Comparison of ENCODE assay signal across 19 cellular contexts in genomic region chr7:304574-305409, GRCh38. TPM values are rescaled to one million over a fixed set of nuclear protein-coding genes. Genes with fewer than 3 reads are reported as not detected.
"Had no signal": no experiment of that assay in that cellular context is flagged by ENCODE, and none has a peak within 500 bp of the region (broad histone marks: within the 10 kb centered on the region; RNA-seq: fewer than 3 reads in every experiment).

No MANE protein-coding gene starts in this region.

- ATAC-seq: activated CD4-positive, CD25-positive, alpha-beta regulatory T cell treated with anti-CD3 and anti-CD28 coated beads, Interleukin-2, amount 50 U/mL, for 24 hours; activated CD8-positive, alpha-beta memory T cell treated with anti-CD3 and anti-CD28 coated beads, Interleukin-2, amount 10 ng/mL, durations not matched to agents 7 days and 5 days; body of pancreas had no signal

- H3K27me3 ChIP-seq: body of pancreas, neutrophil had no signal

- FAIRE-seq: islet of Langerhans had no signal

- H3K4me3 Mint-ChIP-seq: activated CD4-positive, alpha-beta memory T cell treated with anti-CD3 and anti-CD28 coated beads for 36 hours; activated CD8-positive, alpha-beta memory T cell treated with anti-CD3 and anti-CD28 coated beads, Interleukin-2, amount 10 ng/mL, durations not matched to agents 7 days and 5 days; activated naive CD4-positive, alpha-beta T cell treated with anti-CD3 and anti-CD28 coated beads, Interleukin-2, amount 50 U/mL, for 24 hours; activated T-cell treated with anti-CD3 and anti-CD28 coated beads, Interleukin-2, amount 50 U/mL, for 24 hours; central memory CD8-positive, alpha-beta T cell had no signal

- H3K27ac ChIP-seq: body of pancreas, coronary artery, esophagus muscularis mucosa, neutrophil, tibial artery had no signal

- H3K36me3 Mint-ChIP-seq: activated CD4-positive, alpha-beta memory T cell treated with anti-CD3 and anti-CD28 coated beads for 36 hours; activated CD8-positive, alpha-beta memory T cell treated with anti-CD3 and anti-CD28 coated beads, Interleukin-2, amount 10 ng/mL, durations not matched to agents 7 days and 5 days; activated naive CD4-positive, alpha-beta T cell treated with anti-CD3 and anti-CD28 coated beads, Interleukin-2, amount 50 U/mL, for 24 hours had no signal

- H3K4me3 ChIP-seq: body of pancreas, coronary artery, esophagus muscularis mucosa, tibial artery had no signal

- H3K4me1 ChIP-seq: body of pancreas, esophagus muscularis mucosa, tibial artery had no signal

- H3K27ac Mint-ChIP-seq: activated CD4-positive, alpha-beta memory T cell treated with anti-CD3 and anti-CD28 coated beads for 36 hours; activated CD8-positive, alpha-beta memory T cell treated with anti-CD3 and anti-CD28 coated beads, Interleukin-2, amount 10 ng/mL, durations not matched to agents 7 days and 5 days; activated naive CD4-positive, alpha-beta T cell treated with anti-CD3 and anti-CD28 coated beads, Interleukin-2, amount 50 U/mL, for 24 hours; activated T-cell treated with anti-CD3 and anti-CD28 coated beads, Interleukin-2, amount 50 U/mL, for 24 hours had no signal

- H3K36me3 ChIP-seq: esophagus muscularis mucosa, neutrophil, tibial artery had no signal

- H3K4me1 Mint-ChIP-seq: activated CD8-positive, alpha-beta memory T cell treated with anti-CD3 and anti-CD28 coated beads, Interleukin-2, amount 10 ng/mL, durations not matched to agents 7 days and 5 days; activated naive CD4-positive, alpha-beta T cell treated with anti-CD3 and anti-CD28 coated beads, Interleukin-2, amount 50 U/mL, for 24 hours; central memory CD8-positive, alpha-beta T cell had no signal

- H3K9me3 ChIP-seq: body of pancreas, neutrophil had no signal

- DNase-seq: activated CD4-positive, alpha-beta memory T cell treated with anti-CD3 and anti-CD28 coated beads for 36 hours; activated CD8-positive, alpha-beta memory T cell treated with anti-CD3 and anti-CD28 coated beads, Interleukin-2, amount 10 ng/mL, durations not matched to agents 7 days and 5 days; activated T-cell treated with anti-CD3 and anti-CD28 coated beads, Interleukin-2, amount 50 U/mL, for 24 hours; body of pancreas; mammary epithelial cell; retina; stimulated activated CD4-positive, alpha-beta T cell treated with anti-CD3 and anti-CD28 coated beads, Interleukin-15, amount 100 ng/mL, for 24 hours; stimulated activated CD4-positive, alpha-beta T cell treated with anti-CD3 and anti-CD28 coated beads, Interleukin-4, amount 100 ng/mL, for 1 hour; stimulated activated naive CD4-positive, alpha-beta T cell had no signal

- H3K27me3 Mint-ChIP-seq: activated CD8-positive, alpha-beta memory T cell treated with anti-CD3 and anti-CD28 coated beads, Interleukin-2, amount 10 ng/mL, durations not matched to agents 7 days and 5 days had no signal

- H3K9me3 Mint-ChIP-seq: central memory CD8-positive, alpha-beta T cell had no signal

RNA-seq across cellular contexts. Expression of gene FOXL3, which starts 14.8 kb away (rescaled TPM):
- total RNA-seq: activated CD4-positive, alpha-beta memory T cell treated with anti-CD3 and anti-CD28 coated beads for 36 hours; activated CD8-positive, alpha-beta memory T cell treated with anti-CD3 and anti-CD28 coated beads, Interleukin-2, amount 10 ng/mL, durations not matched to agents 7 days and 5 days; body of pancreas; esophagus muscularis mucosa; mammary epithelial cell; skeletal muscle tissue; subcutaneous adipose tissue had no signal
- polyA plus RNA-seq: mammary epithelial cell had no signal
